8 cellular contexts compared by ENCODE assay signal in genomic region chr3:33074217-33075067, GRCh38. TPM values are rescaled to one million over a fixed set of nuclear protein-coding genes. Genes with fewer than 3 reads are reported as not detected.
DNase-seq lines count a peak whose midpoint lies in the region; ATAC-seq and TF ChIP-seq lines count a peak whose summit lies in the region.

No MANE protein-coding gene starts in this region.

- H3K27me3 ChIP-seq in DND-41 (ENCODE audit: insufficient read depth, low read length, poor library complexity) (no peaks in the 10 kb centered on the region), dorsolateral prefrontal cortex (no peaks in the 10 kb centered on the region)

- H3K9ac ChIP-seq in DND-41 (ENCODE audit: low read depth, low read length): no peak overlapping the region

- H3K27ac ChIP-seq in DND-41 (ENCODE audit: low read length) (peak overlapping the region; percentile 43; the same call in 1 of the 2 replicates), dorsolateral prefrontal cortex (no peak overlapping the region)

- TF ChIP-seq CTCF in DND-41 (IDR thresholded peaks at IDR 0.05; ENCODE audit: borderline replicate concordance, extremely low read depth, low read length, poor library complexity, severe bottlenecking) (peak; percentile 98), dorsolateral prefrontal cortex (IDR thresholded peaks at IDR 0.05 in 54 of 56, conservative IDR thresholded peaks at IDR 0.05 in 2 of 56; ENCODE audit: low read depth in 1 of 56, partially characterized antibody in 56 of 56) (peak; percentile 56 to 89 (median 79))

- H3K79me2 ChIP-seq in DND-41 (ENCODE audit: insufficient read depth, low read length): peaks cover 27% of the 10 kb centered on the region; the same call in 1 of the 2 replicates

- H2AFZ ChIP-seq in DND-41 (ENCODE audit: low read depth, low read length): no peak overlapping the region

- peaks cover 5% of the 10 kb centered on the region for H3K4me1 ChIP-seq in DND-41 (ENCODE audit: insufficient read depth, low read length)

- DNase-seq in DND-41 (peak; percentile 78), HCEC 1CT (peak; percentile 58), NCI-H748 treated with DMSO at 0.1 percent for 48 hours (lab: John Stamatoyannopoulos, UW) (peak; percentile 19), dorsolateral prefrontal cortex (peak in 8 of 10 donors; percentile 16 to 70 (median 56)), lung microvascular endothelial cell (ENCODE audit: low read depth in 2 of 2) (peak; percentile 77 to 82)
- peak; percentile 78 to 83 for DNase-seq in activated CD4-positive, alpha-beta T cell treated with anti-CD3 and anti-CD28 coated beads, Interleukin-2, amount 50 U/mL, for 48 hours
- peak; percentile 81 for DNase-seq in stimulated activated CD8-positive, alpha-beta memory T cell treated with anti-CD3 and anti-CD28 coated beads, Interleukin-4, amount 100 ng/mL, for 48 hours

- 0 out of 2 replicates have a peak overlapping the region, but pooled peaks have one; percentile 38 for H3K4me2 ChIP-seq in DND-41 (ENCODE audit: insufficient read depth, low read length)

- no peak overlapping the region for H3K4me3 ChIP-seq in DND-41 (ENCODE audit: low read depth in 1 of 2, low read length in 2 of 2)
- H3K4me3 ChIP-seq in dorsolateral prefrontal cortex: no peak overlapping the region

- no peaks in the 10 kb centered on the region for H3K9me3 ChIP-seq in DND-41 (ENCODE audit: insufficient read depth, low read length, severe bottlenecking)

- ATAC-seq in DND-41 (ENCODE audit: insufficient read depth, low read depth) (peak; percentile 97), HG03571 (IDR thresholded peaks at IDR 0.05; ENCODE audit: unreplicated experiment) (no peak)

- intact Hi-C loops in dorsolateral prefrontal cortex (cut with DNase I): no loop called here

- H3K36me3 ChIP-seq in DND-41 (ENCODE audit: insufficient read depth, low read length): peaks cover 26% of the 10 kb centered on the region

- peaks cover 19% of the 10 kb centered on the region; the same call in 1 of the 2 replicates for H4K20me1 ChIP-seq in DND-41 (ENCODE audit: insufficient read depth, low read length)

RNA-seq across cellular contexts. Expression of gene GLB1, which starts 22.5 kb away (rescaled TPM):
- total RNA-seq in dorsolateral prefrontal cortex (10 to 100 TPM; 26.4 to 84.6 (median 51.8) TPM), lung microvascular endothelial cell (44.2 and 45.2 TPM in 2 replicates)

RNA-seq across cellular contexts. Expression of gene TMPPE, which starts 22.5 kb away (rescaled TPM):
- total RNA-seq in dorsolateral prefrontal cortex: 10 to 100 TPM in 116 of 120 experiments, 1 to 10 TPM in 4; 7.4 to 19.4 (median 13.6) TPM
- 5.9 and 8.9 TPM in 2 replicates for total RNA-seq in lung microvascular endothelial cell

RNA-seq across cellular contexts. Expression of gene CRTAP, which starts 39.4 kb away (rescaled TPM):
- 100 to 1,000 TPM in 8 of 120 experiments, 10 to 100 TPM in 112; 49.8 to 139 (median 75.7) TPM for total RNA-seq in dorsolateral prefrontal cortex
- total RNA-seq in lung microvascular endothelial cell: 60.1 and 124 TPM in 2 replicates

Comparison
In these comparisons a context has a peak if more than half of its experiments do, and no peak if none do; other contexts are left out.
1. DNase-seq: peak in every context shown above with its lines; median percentile 81 in stimulated activated CD8-positive, alpha-beta memory T cell treated with anti-CD3 and anti-CD28 coated beads, Interleukin-4, amount 100 ng/mL, for 48 hours; 80 in activated CD4-positive, alpha-beta T cell treated with anti-CD3 and anti-CD28 coated beads, Interleukin-2, amount 50 U/mL, for 48 hours; 80 in lung microvascular endothelial cell; 78 in DND-41; 58 in HCEC 1CT; 56 in dorsolateral prefrontal cortex; 19 in NCI-H748 treated with DMSO at 0.1 percent for 48 hours.